7 cellular contexts compared by ENCODE assay signal in the genomic region with DNA sequence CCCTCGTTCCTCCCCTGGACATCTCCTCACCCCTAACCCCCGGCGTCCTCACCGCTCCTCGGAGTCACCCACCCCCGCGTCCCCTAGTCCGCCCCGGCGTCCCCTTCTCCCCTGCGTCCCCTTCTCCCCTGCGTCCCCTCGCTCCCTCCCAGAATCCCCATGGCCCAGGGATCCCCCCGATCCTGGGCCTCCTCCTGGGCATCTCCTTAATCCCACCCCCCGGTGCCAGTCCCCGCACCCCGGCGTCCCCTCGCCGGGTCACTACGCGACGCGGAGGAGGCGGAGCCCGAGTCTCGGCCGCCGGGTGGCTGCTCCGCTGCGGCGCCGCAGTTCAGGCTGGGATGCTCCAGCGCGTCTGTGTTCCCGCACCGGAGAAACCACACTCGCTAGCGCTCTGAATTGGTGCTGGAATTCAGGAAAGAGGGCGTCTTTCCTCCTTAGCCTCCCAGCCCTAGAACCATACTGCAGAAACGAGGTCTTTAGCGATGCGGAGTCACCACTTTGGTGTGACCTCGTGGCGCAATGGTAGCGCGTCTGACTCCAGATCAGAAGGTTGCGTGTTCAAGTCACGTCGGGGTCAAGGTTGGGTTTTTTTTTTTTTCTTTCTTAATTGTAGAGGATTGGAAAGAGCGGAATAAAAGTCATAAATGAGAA. TPM values are rescaled to one million over a fixed set of nuclear protein-coding genes. Genes with fewer than 3 reads are reported as not detected.
DNase-seq lines count a peak whose midpoint lies in the region; ATAC-seq, FAIRE-seq and TF ChIP-seq lines count a peak whose summit lies in the region.

No MANE protein-coding gene starts in this region.

- H3K4me3 ChIP-seq in spleen = peak overlapping the region; percentile 57 to 85 (median 78)

- peaks cover 0 to 10% (median 0%) of the 10 kb centered on the region in 7 donors for H3K27me3 ChIP-seq in spleen (replicated peaks in 1 of 7)

- peak overlapping the region; percentile 46 to 90 (median 85) for H3K27ac ChIP-seq in spleen

- peaks cover 22% of the 10 kb centered on the region for H3K36me3 Mint-ChIP-seq in central memory CD8-positive, alpha-beta T cell (ENCODE audit: insufficient read depth)

- H3K9me3 Mint-ChIP-seq in central memory CD8-positive, alpha-beta T cell = peaks cover 5% of the 10 kb centered on the region

- ATAC-seq in GM18502 (IDR thresholded peaks at IDR 0.05; ENCODE audit: poor library complexity, unreplicated experiment) (peak; percentile 81), HG03045 (IDR thresholded peaks at IDR 0.05; ENCODE audit: unreplicated experiment) (peak; percentile 75)
- ATAC-seq in activated CD4-positive, CD25-positive, alpha-beta regulatory T cell treated with anti-CD3 and anti-CD28 coated beads, Interleukin-2, amount 50 U/mL, for 24 hours = peak; percentile 86 to 87
- peak; percentile 72 for ATAC-seq in central memory CD8-positive, alpha-beta T cell (replicated peaks; ENCODE audit: extremely low read depth, poor library complexity, severe bottlenecking)

- TF ChIP-seq POLR2A in spleen (IDR thresholded peaks at IDR 0.05) = no peak

- H3K4me1 ChIP-seq in spleen = peaks cover 0 to 27% (median 11%) of the 10 kb centered on the region in 6 donors

- no peaks in the 10 kb centered on the region for H3K36me3 ChIP-seq in spleen

- peak; percentile 68 for FAIRE-seq in islet of Langerhans (lab: Jason Lieb, UNC)

- WGBS in spleen, 5 donors = 0 to 1% (median 1%) methylated on average over 31 to 51 of the region's 51 CpGs

- peak; percentile 64 for DNase-seq in NCI-H2196 (lab: John Stamatoyannopoulos, UW; ENCODE audit: unreplicated experiment)
- DNase-seq in central memory CD8-positive, alpha-beta T cell (ENCODE audit: low spot score in 2 of 2) = peak; percentile 85 to 96
- DNase-seq in spleen = peak; percentile 94

- TF ChIP-seq CTCF in spleen (IDR thresholded peaks at IDR 0.05 in 8 of 11, conservative IDR thresholded peaks at IDR 0.05 in 3 of 11) = no peak

- peaks cover 9% of the 10 kb centered on the region for H3K27me3 Mint-ChIP-seq in central memory CD8-positive, alpha-beta T cell

- no peaks in the 10 kb centered on the region for H3K9me3 ChIP-seq in spleen

- intact Hi-C loops in spleen (cut with DNase I; ENCODE audit: low total_unique reads) = no loop called here

- peak overlapping the region; percentile 99 for H3K27ac Mint-ChIP-seq in central memory CD8-positive, alpha-beta T cell (ENCODE audit: low read depth)

- peak overlapping the region; percentile 93 for H3K4me3 Mint-ChIP-seq in central memory CD8-positive, alpha-beta T cell

- peaks cover 12% of the 10 kb centered on the region for H3K4me1 Mint-ChIP-seq in central memory CD8-positive, alpha-beta T cell

RNA-seq across cellular contexts. Expression of a gene that starts 25.9 kb away (rescaled TPM):
- 10 to 100 TPM in 2 of 7 donors, 1 to 10 TPM in 5; 3.6 to 23.0 (median 6.0) TPM for total RNA-seq in spleen
- polyA plus RNA-seq in spleen = 1 to 10 TPM; 1.2 to 2.4 (median 1.2) TPM

Comparison
In these comparisons a context has a peak if more than half of its experiments do, and no peak if none do; other contexts are left out.
1. Peak in every context shown above with its lines: DNase-seq, ATAC-seq, H3K4me3 ChIP-seq and H3K27ac ChIP-seq.